Comparison of ENCODE assay signal across 1 cellular context in genomic region chr2:66578853-66579158, GRCh38.
TF ChIP-seq lines count a peak whose summit lies in the region.

No MANE protein-coding gene starts in this region.

TF ChIP-seq in IMR-90, 13 proteins besides CTCF, POLR2A, EP300 and RAD21 (continued from another document):
- TF ChIP-seq CEBPB (IDR thresholded peaks at IDR 0.05; ENCODE audit: low read depth, low read length) (no peak), NFE2L2 (IDR thresholded peaks at IDR 0.05; ENCODE audit: low read depth, low read length) (no peak)
- TF ChIP-seq, protein P1, sequence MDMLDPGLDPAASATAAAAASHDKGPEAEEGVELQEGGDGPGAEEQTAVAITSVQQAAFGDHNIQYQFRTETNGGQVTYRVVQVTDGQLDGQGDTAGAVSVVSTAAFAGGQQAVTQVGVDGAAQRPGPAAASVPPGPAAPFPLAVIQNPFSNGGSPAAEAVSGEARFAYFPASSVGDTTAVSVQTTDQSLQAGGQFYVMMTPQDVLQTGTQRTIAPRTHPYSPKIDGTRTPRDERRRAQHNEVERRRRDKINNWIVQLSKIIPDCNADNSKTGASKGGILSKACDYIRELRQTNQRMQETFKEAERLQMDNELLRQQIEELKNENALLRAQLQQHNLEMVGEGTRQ (IDR thresholded peaks at IDR 0.05; ENCODE audit: low read depth, low read length), result no peak
TF ChIP-seq in IMR-90: peak in this region for 0.
